1 cellular context compared by ENCODE assay signal in the genomic region with DNA sequence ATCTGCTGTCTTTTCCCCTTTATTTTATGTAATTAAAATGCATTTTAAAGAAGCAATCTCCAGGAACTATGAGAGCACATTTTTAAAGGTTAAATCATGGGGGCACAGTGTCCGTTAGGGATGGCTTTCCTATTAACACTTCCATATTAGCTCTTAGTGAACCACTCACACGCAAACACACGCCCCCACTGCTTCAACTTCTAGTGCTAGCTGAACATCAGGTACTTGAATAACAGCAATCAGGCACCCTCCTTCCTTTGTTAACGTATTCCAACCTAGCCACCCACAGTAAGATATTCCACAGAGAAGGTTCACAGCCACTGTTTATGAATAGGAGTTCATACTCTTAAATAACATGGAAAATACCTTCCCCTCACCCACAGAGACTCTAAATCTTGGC.
TF ChIP-seq lines count a peak whose summit lies in the region.

No MANE protein-coding gene starts in this region.

TF ChIP-seq in HEK293, 187 proteins besides CTCF, POLR2A, EP300 and RAD21 (continued from another document):
- TF ChIP-seq, protein P1, sequence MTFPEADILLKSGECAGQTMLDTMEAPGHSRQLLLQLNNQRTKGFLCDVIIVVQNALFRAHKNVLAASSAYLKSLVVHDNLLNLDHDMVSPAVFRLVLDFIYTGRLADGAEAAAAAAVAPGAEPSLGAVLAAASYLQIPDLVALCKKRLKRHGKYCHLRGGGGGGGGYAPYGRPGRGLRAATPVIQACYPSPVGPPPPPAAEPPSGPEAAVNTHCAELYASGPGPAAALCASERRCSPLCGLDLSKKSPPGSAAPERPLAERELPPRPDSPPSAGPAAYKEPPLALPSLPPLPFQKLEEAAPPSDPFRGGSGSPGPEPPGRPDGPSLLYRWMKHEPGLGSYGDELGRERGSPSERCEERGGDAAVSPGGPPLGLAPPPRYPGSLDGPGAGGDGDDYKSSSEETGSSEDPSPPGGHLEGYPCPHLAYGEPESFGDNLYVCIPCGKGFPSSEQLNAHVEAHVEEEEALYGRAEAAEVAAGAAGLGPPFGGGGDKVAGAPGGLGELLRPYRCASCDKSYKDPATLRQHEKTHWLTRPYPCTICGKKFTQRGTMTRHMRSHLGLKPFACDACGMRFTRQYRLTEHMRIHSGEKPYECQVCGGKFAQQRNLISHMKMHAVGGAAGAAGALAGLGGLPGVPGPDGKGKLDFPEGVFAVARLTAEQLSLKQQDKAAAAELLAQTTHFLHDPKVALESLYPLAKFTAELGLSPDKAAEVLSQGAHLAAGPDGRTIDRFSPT (tag by site-specific recombination; IDR thresholded peaks at IDR 0.05) = no peak
- TF ChIP-seq ZNF830 (tag by site-specific recombination; IDR thresholded peaks at IDR 0.05; ENCODE audit: low read depth) (no peak), ZNF423 (tag by site-specific recombination; IDR thresholded peaks at IDR 0.05) (no peak)
